23 cellular contexts compared by ENCODE assay signal in the genomic region with DNA sequence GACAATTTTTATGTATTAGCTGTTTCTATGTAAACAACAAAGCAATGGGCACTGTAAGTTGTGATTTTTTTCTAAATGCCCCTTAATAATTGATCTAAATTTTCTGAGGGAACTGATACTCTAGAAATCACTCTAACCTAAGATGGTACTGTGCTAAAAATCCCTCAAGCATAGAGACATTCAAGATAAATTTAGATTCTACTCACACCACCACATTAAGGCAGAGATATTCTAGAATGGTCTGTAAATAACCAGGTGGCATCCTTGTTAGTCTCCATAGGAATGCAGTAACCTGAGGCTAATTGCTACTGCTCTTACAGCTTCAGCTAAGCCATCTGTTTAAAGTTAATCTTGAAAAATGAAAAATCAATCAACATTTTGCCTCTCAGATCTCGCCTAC.
A peak's percentile ranks its signal among the peaks of the same experiment; 100 is the strongest.
DNase-seq lines count a peak whose midpoint lies in the region; ATAC-seq and TF ChIP-seq lines count a peak whose summit lies in the region.
"Had no signal": no experiment of that assay in that cellular context is flagged by ENCODE, and none has a peak within 500 bp of the region (broad histone marks: within the 10 kb centered on the region; RNA-seq: fewer than 3 reads in every experiment).

No MANE protein-coding gene starts in this region.

- no peaks in the 10 kb centered on the region for H3K36me3 ChIP-seq in MM.1S (replicated peaks; ENCODE audit: insufficient read depth, low read length)
- H3K36me3 ChIP-seq: cardiac muscle cell, lower lobe of right lung, right atrium auricular region, tibial artery had no signal

- H4K20me1 ChIP-seq in MM.1S (ENCODE audit: insufficient read depth, low read length) = no peaks in the 10 kb centered on the region

- no peak overlapping the region for H3K9ac ChIP-seq in MM.1S (ENCODE audit: low read length)

- H3K4me2 ChIP-seq in MM.1S (ENCODE audit: low read depth, low read length) = no peak overlapping the region

- no peaks in the 10 kb centered on the region for H3F3A ChIP-seq in MM.1S (ENCODE audit: insufficient read depth, low read length)

- H3K9me2 ChIP-seq in MM.1S (replicated peaks; ENCODE audit: insufficient read depth, low read length) = no peaks in the 10 kb centered on the region

- H3K4me3 ChIP-seq in MM.1S (ENCODE audit: low read length) = no peak overlapping the region
- H3K4me3 ChIP-seq: cardiac muscle cell, K562, lower lobe of right lung, right atrium auricular region, tibial artery had no signal

- peak; percentile 48 for ATAC-seq in GM18498 (IDR thresholded peaks at IDR 0.05; ENCODE audit: unreplicated experiment)
- ATAC-seq in GM21360 (IDR thresholded peaks at IDR 0.05; ENCODE audit: unreplicated experiment) = peak; percentile 57
- peak; percentile 46 for ATAC-seq in HG03442 (IDR thresholded peaks at IDR 0.05; ENCODE audit: unreplicated experiment)
- ATAC-seq: K562, lower lobe of right lung had no signal

- TF ChIP-seq CTCF in MM.1S (IDR thresholded peaks at IDR 0.05; ENCODE audit: low read length) = no peak

- H3K27ac ChIP-seq in MM.1S (ENCODE audit: low read length) = no peak overlapping the region
- H3K27ac ChIP-seq: cardiac muscle cell, lower lobe of right lung, right atrium auricular region, tibial artery had no signal

- no peaks in the 10 kb centered on the region for H3K27me3 ChIP-seq in MM.1S (replicated peaks; ENCODE audit: insufficient read depth, low read length)
- H3K27me3 ChIP-seq: cardiac muscle cell, right atrium auricular region, tibial artery had no signal

- no peaks in the 10 kb centered on the region for H3K9me3 ChIP-seq in MM.1S (replicated peaks; ENCODE audit: insufficient read depth, low read length)
- H3K9me3 ChIP-seq: lower lobe of right lung, right atrium auricular region, tibial artery had no signal

- peak; percentile 3 for DNase-seq in cerebellum (ENCODE audit: low spot score)
- DNase-seq in EL = no peak
- DNase-seq in NCI-H1092 treated with DMSO at 0.1 percent for 48 hours (lab: John Stamatoyannopoulos, UW) = no peak
- DNase-seq in MM.1S = no peak
- no peak for DNase-seq in activated naive CD4-positive, alpha-beta T cell treated with anti-CD3 and anti-CD28 coated beads, Interleukin-2, amount 50 U/mL, for 16 hours
- DNase-seq: activated CD4-positive, alpha-beta T cell treated with anti-CD3 and anti-CD28 coated beads, Interleukin-2, amount 50 U/mL, for 1 hour; activated T-cell treated with anti-CD3 and anti-CD28 coated beads for 4 hours; amygdala; CD4-positive, alpha-beta T cell; GOT3; lower lobe of right lung; NCI-H2029; NCI-H526; occipital lobe; SHP77 treated with DMSO at 0.1 percent for 48 hours; T-helper 1 cell; tibial artery had no signal

- H2AFZ ChIP-seq in MM.1S (ENCODE audit: low read length) = no peak overlapping the region

- no peaks in the 10 kb centered on the region for H3K79me2 ChIP-seq in MM.1S (ENCODE audit: low read length)

- H3K4me1 ChIP-seq in MM.1S (ENCODE audit: low read length) = no peaks in the 10 kb centered on the region
